Comparison of ENCODE assay signal across 10 cellular contexts in genomic region chr5:68273717-68274409, GRCh38. TPM values are rescaled to one million over a fixed set of nuclear protein-coding genes. Genes with fewer than 3 reads are reported as not detected.
DNase-seq lines count a peak whose midpoint lies in the region; ATAC-seq and TF ChIP-seq lines count a peak whose summit lies in the region.
"Had no signal": no experiment of that assay in that cellular context is flagged by ENCODE, and none has a peak within 500 bp of the region (broad histone marks: within the 10 kb centered on the region; RNA-seq: fewer than 3 reads in every experiment).

No MANE protein-coding gene starts in this region.

- H3K4me1 Mint-ChIP-seq in immature natural killer cell: peaks cover 76 to 98% of the 10 kb centered on the region in 2 donors

- no peaks in the 10 kb centered on the region for H3K36me3 ChIP-seq in KMS-11 (ENCODE audit: insufficient read depth)

- peak overlapping the region; percentile 79 to 97 (median 94) for H3K27ac Mint-ChIP-seq in immature natural killer cell

- intact Hi-C loops in posterior cingulate gyrus (cut with DNase I): no loop called here

- TF ChIP-seq CTCF in KMS-11 (conservative IDR thresholded peaks at IDR 0.05; ENCODE audit: low read depth, low read length): no peak

- H3K4me3 Mint-ChIP-seq in immature natural killer cell: peak overlapping the region in 1 of 5 donors; percentile 46
- H3K4me3 Mint-ChIP-seq: nephron progenitor cell had no signal

- H3K79me2 ChIP-seq in KMS-11 (ENCODE audit: insufficient read depth, low read depth): no peaks in the 10 kb centered on the region

- peaks cover 12 to 33% (median 30%) of the 10 kb centered on the region in 3 donors for H3K36me3 Mint-ChIP-seq in immature natural killer cell

- no peak overlapping the region for H2AFZ ChIP-seq in KMS-11 (ENCODE audit: low read depth)

- no peaks in the 10 kb centered on the region for H3K27me3 ChIP-seq in KMS-11 (ENCODE audit: insufficient read depth, low read depth)

- H3K4me3 ChIP-seq in KMS-11 (IDR thresholded peaks at IDR 0.05; ENCODE audit: insufficient read depth, low read depth, low read length): no peak overlapping the region

- peaks cover 6 to 29% (median 6%) of the 10 kb centered on the region in 3 donors for H3K27me3 Mint-ChIP-seq in immature natural killer cell (ENCODE audit: low read depth in 3 of 3)

- DNase-seq in immature natural killer cell: no peak
- no peak for DNase-seq in epidermal melanocyte (ENCODE audit: insufficient read length, low spot score)
- DNase-seq in activated CD4-positive, alpha-beta T cell treated with anti-CD3 and anti-CD28 coated beads for 48 hours: no peak
- no peak for DNase-seq in posterior cingulate gyrus
- DNase-seq: foreskin fibroblast, nephron progenitor cell had no signal

- no peak overlapping the region for H3K9ac ChIP-seq in KMS-11

- no peaks in the 10 kb centered on the region for H3K9me3 Mint-ChIP-seq in immature natural killer cell
- H3K9me3 Mint-ChIP-seq: nephron progenitor cell had no signal

- peak overlapping the region; percentile 48; the same call in 1 of the 2 replicates for H3K4me2 ChIP-seq in KMS-11

- no peaks in the 10 kb centered on the region for H4K20me1 ChIP-seq in KMS-11 (ENCODE audit: insufficient read depth)

- ATAC-seq in GM18517 (IDR thresholded peaks at IDR 0.05; ENCODE audit: unreplicated experiment) (peak; percentile 68), GM21528 (IDR thresholded peaks at IDR 0.05; ENCODE audit: low FRiP score, unreplicated experiment) (peak; percentile 75), HG03135 (IDR thresholded peaks at IDR 0.05; ENCODE audit: unreplicated experiment) (no peak)

- H3K4me1 ChIP-seq in KMS-11 (ENCODE audit: low read depth, poor library complexity, severe bottlenecking): peaks cover 43% of the 10 kb centered on the region

- peak overlapping the region; percentile 47; the same call in 1 of the 2 replicates for H3K27ac ChIP-seq in KMS-11

RNA-seq across cellular contexts. Expression of gene PIK3R1, which starts 58.3 kb away (rescaled TPM):
- polyA plus RNA-seq in immature natural killer cell: 10 to 100 TPM; 62.7 to 80.0 (median 66.8) TPM
